In genomic region chr12:54415223-54415929, GRCh38 we compare ENCODE assay signal across 1 cellular context.
TF ChIP-seq lines count a peak whose summit lies in the region.

No MANE protein-coding gene starts in this region.

TF ChIP-seq in HepG2, 621 proteins besides CTCF, POLR2A, EP300 and RAD21:
- TF ChIP-seq ZNF564 (CRISPR knock-in tag; IDR thresholded peaks at IDR 0.05) (no peak), ZNF674 (CRISPR knock-in tag; IDR thresholded peaks at IDR 0.05; ENCODE audit: low read depth) (no peak)
